Comparison of ENCODE assay signal across 1 cellular context in the genomic region with DNA sequence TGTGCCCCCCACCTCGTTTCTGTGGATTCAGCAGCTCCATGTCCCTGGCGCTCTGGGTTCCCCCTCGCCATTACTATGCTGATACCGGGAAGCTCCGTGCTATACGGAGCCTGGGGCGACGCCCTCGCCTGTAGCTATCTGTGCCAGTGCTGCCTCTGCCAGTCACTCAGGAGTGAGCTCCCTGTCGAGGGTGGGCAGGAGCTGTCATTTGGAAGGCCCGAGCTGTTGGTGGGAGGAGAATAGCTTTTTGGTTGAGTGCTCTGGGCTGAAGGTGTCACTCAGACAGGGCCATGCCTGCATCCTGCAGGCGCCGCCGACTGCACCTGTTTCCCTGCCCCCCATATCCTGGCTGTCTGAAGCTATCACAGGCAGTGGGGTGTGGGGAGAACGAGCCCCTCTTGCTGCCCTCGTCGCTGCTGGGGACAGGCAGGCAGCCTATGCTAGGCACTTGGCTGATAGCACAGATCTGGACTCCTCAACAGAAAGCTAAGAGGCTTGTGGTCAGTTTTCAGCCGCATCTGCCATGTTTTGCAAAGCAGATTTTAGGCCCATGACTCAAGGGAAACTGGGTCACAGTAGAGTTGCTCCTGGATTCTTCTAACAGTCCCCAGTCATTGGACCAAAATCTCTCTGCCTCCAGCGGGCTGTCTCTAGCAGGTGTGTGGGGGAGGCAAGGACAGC.
TF ChIP-seq lines count a peak whose summit lies in the region.

No MANE protein-coding gene starts in this region.

TF ChIP-seq in SK-N-SH, 30 proteins besides CTCF, POLR2A, EP300 and RAD21 (continued from another document):
- TF ChIP-seq, protein P1, sequence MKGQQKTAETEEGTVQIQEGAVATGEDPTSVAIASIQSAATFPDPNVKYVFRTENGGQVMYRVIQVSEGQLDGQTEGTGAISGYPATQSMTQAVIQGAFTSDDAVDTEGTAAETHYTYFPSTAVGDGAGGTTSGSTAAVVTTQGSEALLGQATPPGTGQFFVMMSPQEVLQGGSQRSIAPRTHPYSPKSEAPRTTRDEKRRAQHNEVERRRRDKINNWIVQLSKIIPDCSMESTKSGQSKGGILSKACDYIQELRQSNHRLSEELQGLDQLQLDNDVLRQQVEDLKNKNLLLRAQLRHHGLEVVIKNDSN (IDR thresholded peaks at IDR 0.05; ENCODE audit: borderline replicate concordance, low read depth), result no peak
